28 cellular contexts compared by ENCODE assay signal in the genomic region with DNA sequence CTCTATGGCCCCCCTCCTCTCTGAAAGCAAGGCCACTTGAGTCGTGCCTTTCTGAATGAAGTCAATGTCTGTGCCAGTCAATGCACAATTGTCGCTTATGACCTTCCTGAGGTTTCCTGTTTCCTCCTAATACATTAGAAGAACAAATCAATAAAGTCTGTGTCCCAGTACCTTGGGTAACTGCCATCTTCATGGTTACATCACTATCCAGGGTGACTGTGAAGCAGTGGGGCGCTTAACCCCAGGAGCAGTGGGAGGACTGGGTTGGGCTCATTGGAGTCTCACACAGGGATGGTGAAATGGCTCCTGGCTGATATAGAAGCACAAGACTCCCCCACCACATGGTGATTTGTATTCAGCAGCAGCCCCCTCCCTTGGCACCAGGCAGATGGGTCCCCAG.
"Had no signal": no experiment of that assay in that cellular context is flagged by ENCODE, and none has a peak within 500 bp of the region (broad histone marks: within the 10 kb centered on the region; RNA-seq: fewer than 3 reads in every experiment).

No MANE protein-coding gene starts in this region.

- ATAC-seq: activated CD4-positive, alpha-beta T cell treated with anti-CD3 and anti-CD28 coated beads for 36 hours; activated CD8-positive, alpha-beta memory T cell treated with anti-CD3 and anti-CD28 coated beads, Interleukin-2, amount 10 ng/mL, durations not matched to agents 7 days and 5 days; activated CD8-positive, alpha-beta T cell treated with anti-CD3 and anti-CD28 coated beads, Interleukin-2, amount 10 ng/mL, durations not matched to agents 7 days and 5 days; activated naive CD4-positive, alpha-beta T cell treated with anti-CD3 and anti-CD28 coated beads, Interleukin-2, amount 50 U/mL, for 72 hours; esophagus mucosa had no signal

- H3K9me3 Mint-ChIP-seq: activated CD4-positive, alpha-beta T cell treated with anti-CD3 and anti-CD28 coated beads, Interleukin-2, amount 10 ng/mL, durations not matched to agents 24 days and 14 days; activated naive CD4-positive, alpha-beta T cell treated with anti-CD3 and anti-CD28 coated beads, Interleukin-2, amount 10 ng/mL, durations not matched to agents 7 days and 5 days; activated naive CD8-positive, alpha-beta T cell treated with anti-CD3 and anti-CD28 coated beads, Interleukin-2, amount 10 ng/mL, durations not matched to agents 7 days and 5 days; activated T-helper 2 cell treated with anti-CD3 and anti-CD28 coated beads, Interferon-gamma antibody, Interleukin-2, Interleukin-4, amounts not matched to agents 10 μg/mL and 5 μg/mL and 100 μg/mL, durations not matched to agents 14 hours and 24 hours and 36 hours had no signal

- H3K36me3 Mint-ChIP-seq: activated CD4-positive, alpha-beta memory T cell treated with anti-CD3 and anti-CD28 coated beads for 36 hours; activated CD8-positive, alpha-beta memory T cell treated with anti-CD3 and anti-CD28 coated beads, Interleukin-2, amount 10 ng/mL, durations not matched to agents 7 days and 5 days; activated naive CD4-positive, alpha-beta T cell treated with anti-CD3 and anti-CD28 coated beads, Interleukin-2, amount 10 ng/mL, durations not matched to agents 7 days and 5 days; activated naive CD4-positive, alpha-beta T cell treated with anti-CD3 and anti-CD28 coated beads, Interleukin-2, amount 50 U/mL, for 72 hours; activated naive CD8-positive, alpha-beta T cell treated with anti-CD3 and anti-CD28 coated beads, Interleukin-2, amount 10 ng/mL, durations not matched to agents 7 days and 5 days had no signal

- H3K27me3 Mint-ChIP-seq: activated CD4-positive, alpha-beta memory T cell treated with anti-CD3 and anti-CD28 coated beads for 36 hours; activated CD4-positive, alpha-beta T cell treated with anti-CD3 and anti-CD28 coated beads for 36 hours; activated CD4-positive, alpha-beta T cell treated with anti-CD3 and anti-CD28 coated beads, Interleukin-2, amount 10 ng/mL, durations not matched to agents 24 days and 14 days; activated CD8-positive, alpha-beta memory T cell treated with anti-CD3 and anti-CD28 coated beads, Interleukin-2, amount 10 ng/mL, durations not matched to agents 7 days and 5 days; activated naive CD4-positive, alpha-beta T cell treated with anti-CD3 and anti-CD28 coated beads, Interleukin-2, amount 10 ng/mL, durations not matched to agents 7 days and 5 days; activated naive CD8-positive, alpha-beta T cell treated with anti-CD3 and anti-CD28 coated beads, Interleukin-2, amount 10 ng/mL, durations not matched to agents 7 days and 5 days; brain; dendritic cell treated with granulocyte-macrophage colony-stimulating factor and Interleukin-4, amounts not matched to agents 40 ng/mL and 50 ng/mL, for 4 days had no signal

- DNase-seq: activated CD4-positive, alpha-beta memory T cell treated with anti-CD3 and anti-CD28 coated beads for 36 hours; activated CD4-positive, alpha-beta T cell treated with anti-CD3 and anti-CD28 coated beads for 36 hours; activated CD4-positive, alpha-beta T cell treated with anti-CD3 and anti-CD28 coated beads, Interleukin-2, amount 10 ng/mL, durations not matched to agents 24 days and 14 days; activated CD4-positive, CD25-positive, alpha-beta regulatory T cell; activated CD4-positive, CD25-positive, alpha-beta regulatory T cell treated with anti-CD3 and anti-CD28 coated beads, Interleukin-2, amount 50 U/mL, for 72 hours; activated CD8-positive, alpha-beta memory T cell treated with anti-CD3 and anti-CD28 coated beads, Interleukin-2, amount 10 ng/mL, durations not matched to agents 7 days and 5 days; activated CD8-positive, alpha-beta memory T cell treated with anti-CD3 and anti-CD28 coated beads, Interleukin-2, amount 50 U/mL, for 4 hours; activated CD8-positive, alpha-beta T cell treated with anti-CD3 and anti-CD28 coated beads, Interleukin-2, amount 10 ng/mL, durations not matched to agents 7 days and 5 days; activated effector memory CD4-positive, alpha-beta T cell treated with anti-CD3 and anti-CD28 coated beads, Interleukin-2, amount 50 U/mL, for 16 hours; activated naive CD4-positive, alpha-beta T cell; activated naive CD4-positive, alpha-beta T cell treated with anti-CD3 and anti-CD28 coated beads, Interleukin-2, amount 10 ng/mL, durations not matched to agents 7 days and 5 days; activated naive CD8-positive, alpha-beta T cell treated with anti-CD3 and anti-CD28 coated beads, Interleukin-2, amount 10 ng/mL, durations not matched to agents 7 days and 5 days; activated T-cell treated with anti-CD3 and anti-CD28 coated beads, Interleukin-2, amount 50 U/mL, for 1 hour; activated T-cell treated with anti-CD3 and anti-CD28 coated beads, Interleukin-2, amount 50 U/mL, for 48 hours; central memory CD4-positive, alpha-beta T cell; cerebellar nuclear complex; colonic mucosa; dorsolateral prefrontal cortex; effector memory CD4-positive, alpha-beta T cell; endodermal cell; foreskin fibroblast; T-helper 2 cell had no signal

- H3K4me1 Mint-ChIP-seq: activated CD4-positive, alpha-beta T cell treated with anti-CD3 and anti-CD28 coated beads for 36 hours; activated CD4-positive, alpha-beta T cell treated with anti-CD3 and anti-CD28 coated beads, Interleukin-2, amount 10 ng/mL, durations not matched to agents 24 days and 14 days; activated CD8-positive, alpha-beta memory T cell treated with anti-CD3 and anti-CD28 coated beads, Interleukin-2, amount 10 ng/mL, durations not matched to agents 7 days and 5 days; activated naive CD4-positive, alpha-beta T cell treated with anti-CD3 and anti-CD28 coated beads, Interleukin-2, amount 10 ng/mL, durations not matched to agents 7 days and 5 days; activated naive CD8-positive, alpha-beta T cell treated with anti-CD3 and anti-CD28 coated beads, Interleukin-2, amount 10 ng/mL, durations not matched to agents 7 days and 5 days; endodermal cell had no signal

- H3K27ac Mint-ChIP-seq: activated CD4-positive, alpha-beta memory T cell treated with anti-CD3 and anti-CD28 coated beads for 36 hours; activated CD4-positive, alpha-beta T cell treated with anti-CD3 and anti-CD28 coated beads for 36 hours; activated CD4-positive, alpha-beta T cell treated with anti-CD3 and anti-CD28 coated beads, Interleukin-2, amount 10 ng/mL, durations not matched to agents 24 days and 14 days; activated CD8-positive, alpha-beta memory T cell treated with anti-CD3 and anti-CD28 coated beads, Interleukin-2, amount 10 ng/mL, durations not matched to agents 7 days and 5 days; activated CD8-positive, alpha-beta T cell treated with anti-CD3 and anti-CD28 coated beads, Interleukin-2, amount 10 ng/mL, durations not matched to agents 7 days and 5 days; activated naive CD4-positive, alpha-beta T cell treated with anti-CD3 and anti-CD28 coated beads, Interleukin-2, amount 10 ng/mL, durations not matched to agents 7 days and 5 days; activated naive CD4-positive, alpha-beta T cell treated with anti-CD3 and anti-CD28 coated beads, Interleukin-2, amount 50 U/mL, for 72 hours; activated naive CD8-positive, alpha-beta T cell treated with anti-CD3 and anti-CD28 coated beads, Interleukin-2, amount 10 ng/mL, durations not matched to agents 7 days and 5 days; activated T-helper 1 cell treated with anti-CD3 and anti-CD28 coated beads, Interleukin-12 subunit alpha, Interleukin-12 subunit beta, Interleukin-2, Interleukin-4 antibody, amounts not matched to agents 30 ng/mL and 10 ng/mL and 1 ng/mL, durations not matched to agents 14 hours and 24 hours and 36 hours; activated T-helper 2 cell treated with anti-CD3 and anti-CD28 coated beads, Interferon-gamma antibody, Interleukin-2, Interleukin-4, amounts not matched to agents 10 μg/mL and 5 μg/mL and 100 μg/mL, durations not matched to agents 14 hours and 24 hours and 36 hours; brain; dendritic cell treated with granulocyte-macrophage colony-stimulating factor and Interleukin-4, amounts not matched to agents 40 ng/mL and 50 ng/mL, for 4 days; endodermal cell had no signal

- H3K4me3 Mint-ChIP-seq: activated CD4-positive, alpha-beta memory T cell treated with anti-CD3 and anti-CD28 coated beads for 36 hours; activated CD4-positive, alpha-beta T cell treated with anti-CD3 and anti-CD28 coated beads for 36 hours; activated CD4-positive, alpha-beta T cell treated with anti-CD3 and anti-CD28 coated beads, Interleukin-2, amount 10 ng/mL, durations not matched to agents 24 days and 14 days; activated CD8-positive, alpha-beta memory T cell treated with anti-CD3 and anti-CD28 coated beads, Interleukin-2, amount 10 ng/mL, durations not matched to agents 7 days and 5 days; activated CD8-positive, alpha-beta T cell treated with anti-CD3 and anti-CD28 coated beads, Interleukin-2, amount 10 ng/mL, durations not matched to agents 7 days and 5 days; activated naive CD4-positive, alpha-beta T cell treated with anti-CD3 and anti-CD28 coated beads, Interleukin-2, amount 10 ng/mL, durations not matched to agents 7 days and 5 days; activated naive CD8-positive, alpha-beta T cell treated with anti-CD3 and anti-CD28 coated beads, Interleukin-2, amount 10 ng/mL, durations not matched to agents 7 days and 5 days; activated T-helper 1 cell treated with anti-CD3 and anti-CD28 coated beads, Interleukin-12 subunit alpha, Interleukin-12 subunit beta, Interleukin-2, Interleukin-4 antibody, amounts not matched to agents 30 ng/mL and 10 ng/mL and 1 ng/mL, durations not matched to agents 14 hours and 24 hours and 36 hours; brain; dendritic cell treated with granulocyte-macrophage colony-stimulating factor and Interleukin-4, amounts not matched to agents 40 ng/mL and 50 ng/mL, for 4 days; endodermal cell had no signal
